1 cellular context compared by ENCODE assay signal in genomic region chr10:35219906-35220890, GRCh38.
TF ChIP-seq lines count a peak whose summit lies in the region.

No MANE protein-coding gene starts in this region.

TF ChIP-seq in HepG2, 621 proteins besides CTCF, POLR2A, EP300 and RAD21 (continued from another document):
- TF ChIP-seq SOX6 (IDR thresholded peaks at IDR 0.05), result no peak
- peak; percentile 54; the same call in 1 of the 2 replicates for TF ChIP-seq SOX6 (CRISPR knock-in tag; IDR thresholded peaks at IDR 0.05)
- no peak for TF ChIP-seq ZFP36L2 (CRISPR knock-in tag; IDR thresholded peaks at IDR 0.05)
- peak; percentile 80 for TF ChIP-seq NR2F2 (IDR thresholded peaks at IDR 0.05; ENCODE audit: borderline replicate concordance, low read depth)
- TF ChIP-seq CEBPG (CRISPR knock-in tag; IDR thresholded peaks at IDR 0.05), result peak; percentile 54
- TF ChIP-seq ZNF576 (CRISPR knock-in tag; IDR thresholded peaks at IDR 0.05), result no peak
- 0 out of 2 replicates have a peak, but pooled peaks have one; percentile 24 for TF ChIP-seq NCOR1 (IDR thresholded peaks at IDR 0.05; ENCODE audit: borderline replicate concordance, low read length)
